Comparison of ENCODE assay signal across 8 cellular contexts in genomic region chr18:38940863-38941531, GRCh38.
DNase-seq lines count a peak whose midpoint lies in the region; ATAC-seq, FAIRE-seq and TF ChIP-seq lines count a peak whose summit lies in the region.

No MANE protein-coding gene starts in this region.

- 79% methylated on average over 13 of the region's 13 CpGs for WGBS in right cardiac atrium

- H3K36me3 ChIP-seq in KMS-11 (ENCODE audit: insufficient read depth), result no peaks in the 10 kb centered on the region

- POLR2A ChIA-PET in GM10248 (lab: Yijun Ruan, JAX), result no interaction called here

- H3K27ac ChIP-seq in KMS-11 (peak overlapping the region; percentile 63), right cardiac atrium (ENCODE audit: low read length) (no peak overlapping the region)

- no peaks in the 10 kb centered on the region for H3K9me3 ChIP-seq in right cardiac atrium (ENCODE audit: control insufficient read depth, low read length)

- no peak for TF ChIP-seq POLR2A in erythroblast (IDR thresholded peaks at IDR 0.05; ENCODE audit: low read length)

- TF ChIP-seq CTCF in GM10248 (IDR thresholded peaks at IDR 0.05; ENCODE audit: control extremely low read depth, extremely low read depth, low read depth, missing control alignments), result no peak
- TF ChIP-seq CTCF in KMS-11 (conservative IDR thresholded peaks at IDR 0.05; ENCODE audit: low read depth, low read length), result no peak

- no peaks in the 10 kb centered on the region for H4K20me1 ChIP-seq in KMS-11 (ENCODE audit: insufficient read depth)

- CTCF ChIA-PET in GM10248 (lab: Yijun Ruan, JAX), result interaction anchor here (1.2 to 1.8 kb wide), 4 partner anchors 11 to 24 kb away, joined by 3 to 5 read pairs (median 3); no protein-coding TSS in a partner anchor

- H3K27me3 ChIP-seq in KMS-11 (ENCODE audit: insufficient read depth, low read depth) (peaks cover 4% of the 10 kb centered on the region; the same call in 1 of the 2 replicates), right cardiac atrium (ENCODE audit: control insufficient read depth, insufficient read depth) (no peaks in the 10 kb centered on the region)

- peak overlapping the region; percentile 10; the same call in 1 of the 2 replicates for H3K9ac ChIP-seq in KMS-11

- no peak overlapping the region for H3K4me3 ChIP-seq in KMS-11 (IDR thresholded peaks at IDR 0.05; ENCODE audit: insufficient read depth, low read depth, low read length)
- no peak overlapping the region for H3K4me3 ChIP-seq in right cardiac atrium (ENCODE audit: low read length)

- H3K4me2 ChIP-seq in KMS-11, result peak overlapping the region; percentile 46; the same call in 1 of the 2 replicates

- no peaks in the 10 kb centered on the region for H3K79me2 ChIP-seq in KMS-11 (ENCODE audit: insufficient read depth, low read depth)

- H3K4me1 ChIP-seq in KMS-11 (ENCODE audit: low read depth, poor library complexity, severe bottlenecking), result peaks cover 17% of the 10 kb centered on the region
- H3K4me1 ChIP-seq in right cardiac atrium (ENCODE audit: control insufficient read depth, insufficient read depth, low read length), result no peaks in the 10 kb centered on the region

- ATAC-seq in GM21737 (IDR thresholded peaks at IDR 0.05; ENCODE audit: unreplicated experiment) (peak; percentile 62), right cardiac atrium (no peak)

- DNase-seq in GM10248 (ENCODE audit: extremely low spot score) (peak; percentile 39), erythroblast (lab: John Stamatoyannopoulos, UW) (peak; percentile 8 to 42), frontal cortex (ENCODE audit: low spot score in 2 of 2) (no peak), right cardiac atrium (no peak)
- peak; percentile 53 for DNase-seq in activated CD4-positive, alpha-beta T cell treated with anti-CD3 and anti-CD28 coated beads for 48 hours
- DNase-seq in stimulated activated CD4-positive, alpha-beta T cell treated with anti-CD3 and anti-CD28 coated beads, TNF-alpha, amount 100 ng/mL, for 1 hour (ENCODE audit: low read depth in 3 of 3, low spot score in 1 of 3), result peak; percentile 5 to 21 (median 14)

- peak overlapping the region; percentile 32; the same call in 1 of the 2 replicates for H2AFZ ChIP-seq in KMS-11 (ENCODE audit: low read depth)

- FAIRE-seq in frontal cortex (lab: Jason Lieb, UNC), result no peak

- intact Hi-C loops in right cardiac atrium (cut with DNase I), result no loop called here

Comparison
In these comparisons a context has a peak if more than half of its experiments do, and no peak if none do; other contexts are left out.
1. DNase-seq: peak in GM10248 (single experiment), activated CD4-positive, alpha-beta T cell treated with anti-CD3 and anti-CD28 coated beads for 48 hours (single experiment), erythroblast (2 of 2) and stimulated activated CD4-positive, alpha-beta T cell treated with anti-CD3 and anti-CD28 coated beads, TNF-alpha, amount 100 ng/mL, for 1 hour (3 of 3); none in frontal cortex (0 of 2) and right cardiac atrium (0 of 3).